1 cellular context compared by ENCODE assay signal in the genomic region with DNA sequence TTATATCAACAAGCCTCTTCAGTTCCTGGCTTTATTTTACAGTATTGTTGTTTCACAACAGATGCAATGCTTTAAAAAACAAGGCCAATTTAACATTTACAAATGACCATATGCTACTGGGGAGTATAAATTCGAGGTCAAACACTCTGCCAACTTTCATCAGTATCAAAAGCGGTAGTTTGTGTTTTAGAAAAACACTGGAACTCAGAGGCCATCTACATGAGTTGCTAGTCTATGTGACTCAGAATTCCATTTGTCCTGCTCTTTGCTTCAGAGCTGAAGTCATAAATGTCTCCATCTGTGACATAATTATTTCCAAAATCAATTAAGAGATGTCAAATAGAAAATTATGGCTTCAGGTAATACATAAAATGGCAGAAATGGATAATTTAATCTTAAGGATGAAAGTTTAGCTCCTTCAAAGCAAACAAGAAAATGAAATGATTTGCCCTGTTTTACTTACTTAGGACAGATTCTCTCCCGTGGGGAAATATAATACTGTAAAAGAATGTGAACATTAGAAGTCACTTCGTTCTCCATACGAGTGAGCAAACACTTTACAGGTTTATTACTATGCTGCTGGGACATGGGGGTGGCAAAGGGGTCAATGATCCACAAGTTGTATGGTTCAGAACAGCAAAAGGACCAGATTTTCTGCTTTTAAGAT.
TF ChIP-seq lines count a peak whose summit lies in the region.

No MANE protein-coding gene starts in this region.

TF ChIP-seq in GM12878, 131 proteins besides CTCF, POLR2A, EP300 and RAD21:
- TF ChIP-seq ASH2L (IDR thresholded peaks at IDR 0.05; ENCODE audit: borderline replicate concordance, low read depth) (no peak), NR2C2 (IDR thresholded peaks at IDR 0.05; ENCODE audit: borderline replicate concordance, control insufficient read depth, insufficient read length, low read depth) (no peak), ATF7 (IDR thresholded peaks at IDR 0.05; ENCODE audit: low read depth) (no peak), RUNX3 (IDR thresholded peaks at IDR 0.05; ENCODE audit: low read length) (no peak), MEF2B (IDR thresholded peaks at IDR 0.05; ENCODE audit: partially characterized antibody, poor library complexity, severe bottlenecking) (no peak), RB1 (IDR thresholded peaks at IDR 0.05; ENCODE audit: borderline replicate concordance) (no peak), CREM (IDR thresholded peaks at IDR 0.05; ENCODE audit: low read depth) (no peak), RBBP5 (conservative IDR thresholded peaks at IDR 0.05) (no peak), KAT2A (conservative IDR thresholded peaks at IDR 0.05; ENCODE audit: control insufficient read depth, low read depth, low read length) (no peak), HDGF (IDR thresholded peaks at IDR 0.05) (no peak), MTA2 (IDR thresholded peaks at IDR 0.05; ENCODE audit: low read depth) (no peak), ZNF274 (IDR thresholded peaks at IDR 0.05; ENCODE audit: insufficient read depth, insufficient read length) (no peak), EZH2 (IDR thresholded peaks at IDR 0.05; ENCODE audit: borderline replicate concordance, control insufficient read depth, low read depth, low read length) (no peak), TARDBP (IDR thresholded peaks at IDR 0.05; ENCODE audit: borderline replicate concordance) (no peak)
- TF ChIP-seq, protein P1, sequence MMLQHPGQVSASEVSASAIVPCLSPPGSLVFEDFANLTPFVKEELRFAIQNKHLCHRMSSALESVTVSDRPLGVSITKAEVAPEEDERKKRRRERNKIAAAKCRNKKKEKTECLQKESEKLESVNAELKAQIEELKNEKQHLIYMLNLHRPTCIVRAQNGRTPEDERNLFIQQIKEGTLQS (IDR thresholded peaks at IDR 0.05; ENCODE audit: borderline replicate concordance, extremely low read depth, low read depth, low read length) = no peak
- TF ChIP-seq, protein P2, sequence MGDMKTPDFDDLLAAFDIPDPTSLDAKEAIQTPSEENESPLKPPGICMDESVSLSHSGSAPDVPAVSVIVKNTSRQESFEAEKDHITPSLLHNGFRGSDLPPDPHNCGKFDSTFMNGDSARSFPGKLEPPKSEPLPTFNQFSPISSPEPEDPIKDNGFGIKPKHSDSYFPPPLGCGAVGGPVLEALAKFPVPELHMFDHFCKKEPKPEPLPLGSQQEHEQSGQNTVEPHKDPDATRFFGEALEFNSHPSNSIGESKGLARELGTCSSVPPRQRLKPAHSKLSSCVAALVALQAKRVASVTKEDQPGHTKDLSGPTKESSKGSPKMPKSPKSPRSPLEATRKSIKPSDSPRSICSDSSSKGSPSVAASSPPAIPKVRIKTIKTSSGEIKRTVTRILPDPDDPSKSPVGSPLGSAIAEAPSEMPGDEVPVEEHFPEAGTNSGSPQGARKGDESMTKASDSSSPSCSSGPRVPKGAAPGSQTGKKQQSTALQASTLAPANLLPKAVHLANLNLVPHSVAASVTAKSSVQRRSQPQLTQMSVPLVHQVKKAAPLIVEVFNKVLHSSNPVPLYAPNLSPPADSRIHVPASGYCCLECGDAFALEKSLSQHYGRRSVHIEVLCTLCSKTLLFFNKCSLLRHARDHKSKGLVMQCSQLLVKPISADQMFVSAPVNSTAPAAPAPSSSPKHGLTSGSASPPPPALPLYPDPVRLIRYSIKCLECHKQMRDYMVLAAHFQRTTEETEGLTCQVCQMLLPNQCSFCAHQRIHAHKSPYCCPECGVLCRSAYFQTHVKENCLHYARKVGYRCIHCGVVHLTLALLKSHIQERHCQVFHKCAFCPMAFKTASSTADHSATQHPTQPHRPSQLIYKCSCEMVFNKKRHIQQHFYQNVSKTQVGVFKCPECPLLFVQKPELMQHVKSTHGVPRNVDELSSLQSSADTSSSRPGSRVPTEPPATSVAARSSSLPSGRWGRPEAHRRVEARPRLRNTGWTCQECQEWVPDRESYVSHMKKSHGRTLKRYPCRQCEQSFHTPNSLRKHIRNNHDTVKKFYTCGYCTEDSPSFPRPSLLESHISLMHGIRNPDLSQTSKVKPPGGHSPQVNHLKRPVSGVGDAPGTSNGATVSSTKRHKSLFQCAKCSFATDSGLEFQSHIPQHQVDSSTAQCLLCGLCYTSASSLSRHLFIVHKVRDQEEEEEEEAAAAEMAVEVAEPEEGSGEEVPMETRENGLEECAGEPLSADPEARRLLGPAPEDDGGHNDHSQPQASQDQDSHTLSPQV (IDR thresholded peaks at IDR 0.05) = no peak
- TF ChIP-seq, protein P3, sequence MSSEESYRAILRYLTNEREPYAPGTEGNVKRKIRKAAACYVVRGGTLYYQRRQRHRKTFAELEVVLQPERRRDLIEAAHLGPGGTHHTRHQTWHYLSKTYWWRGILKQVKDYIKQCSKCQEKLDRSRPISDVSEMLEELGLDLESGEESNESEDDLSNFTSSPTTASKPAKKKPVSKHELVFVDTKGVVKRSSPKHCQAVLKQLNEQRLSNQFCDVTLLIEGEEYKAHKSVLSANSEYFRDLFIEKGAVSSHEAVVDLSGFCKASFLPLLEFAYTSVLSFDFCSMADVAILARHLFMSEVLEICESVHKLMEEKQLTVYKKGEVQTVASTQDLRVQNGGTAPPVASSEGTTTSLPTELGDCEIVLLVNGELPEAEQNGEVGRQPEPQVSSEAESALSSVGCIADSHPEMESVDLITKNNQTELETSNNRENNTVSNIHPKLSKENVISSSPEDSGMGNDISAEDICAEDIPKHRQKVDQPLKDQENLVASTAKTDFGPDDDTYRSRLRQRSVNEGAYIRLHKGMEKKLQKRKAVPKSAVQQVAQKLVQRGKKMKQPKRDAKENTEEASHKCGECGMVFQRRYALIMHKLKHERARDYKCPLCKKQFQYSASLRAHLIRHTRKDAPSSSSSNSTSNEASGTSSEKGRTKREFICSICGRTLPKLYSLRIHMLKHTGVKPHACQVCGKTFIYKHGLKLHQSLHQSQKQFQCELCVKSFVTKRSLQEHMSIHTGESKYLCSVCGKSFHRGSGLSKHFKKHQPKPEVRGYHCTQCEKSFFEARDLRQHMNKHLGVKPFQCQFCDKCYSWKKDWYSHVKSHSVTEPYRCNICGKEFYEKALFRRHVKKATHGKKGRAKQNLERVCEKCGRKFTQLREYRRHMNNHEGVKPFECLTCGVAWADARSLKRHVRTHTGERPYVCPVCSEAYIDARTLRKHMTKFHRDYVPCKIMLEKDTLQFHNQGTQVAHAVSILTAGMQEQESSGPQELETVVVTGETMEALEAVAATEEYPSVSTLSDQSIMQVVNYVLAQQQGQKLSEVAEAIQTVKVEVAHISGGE (CRISPR knock-in tag; IDR thresholded peaks at IDR 0.05) = no peak
